1 cellular context compared by ENCODE assay signal in genomic region chr3:194328080-194328571, GRCh38.
TF ChIP-seq lines count a peak whose summit lies in the region.

No MANE protein-coding gene starts in this region.

TF ChIP-seq in GM23338, 12 proteins besides CTCF, POLR2A, EP300 and RAD21 (continued from another document):
- TF ChIP-seq ZNF462 (CRISPR knock-in tag; IDR thresholded peaks at IDR 0.05) (no peak), POLR2AphosphoS5 (IDR thresholded peaks at IDR 0.05; ENCODE audit: low read depth) (no peak), NANOG (IDR thresholded peaks at IDR 0.05; ENCODE audit: borderline replicate concordance) (no peak), JUNB (IDR thresholded peaks at IDR 0.05; ENCODE audit: unreplicated experiment) (no peak), REST (IDR thresholded peaks at IDR 0.05; ENCODE audit: unreplicated experiment) (no peak), STAT1 (IDR thresholded peaks at IDR 0.05; ENCODE audit: unreplicated experiment) (no peak), EZH2phosphoT487 (IDR thresholded peaks at IDR 0.05; ENCODE audit: unreplicated experiment) (no peak), ZNF331 (CRISPR knock-in tag; IDR thresholded peaks at IDR 0.05; ENCODE audit: low read depth) (no peak)
